Comparison of ENCODE assay signal across 8 cellular contexts in the genomic region with DNA sequence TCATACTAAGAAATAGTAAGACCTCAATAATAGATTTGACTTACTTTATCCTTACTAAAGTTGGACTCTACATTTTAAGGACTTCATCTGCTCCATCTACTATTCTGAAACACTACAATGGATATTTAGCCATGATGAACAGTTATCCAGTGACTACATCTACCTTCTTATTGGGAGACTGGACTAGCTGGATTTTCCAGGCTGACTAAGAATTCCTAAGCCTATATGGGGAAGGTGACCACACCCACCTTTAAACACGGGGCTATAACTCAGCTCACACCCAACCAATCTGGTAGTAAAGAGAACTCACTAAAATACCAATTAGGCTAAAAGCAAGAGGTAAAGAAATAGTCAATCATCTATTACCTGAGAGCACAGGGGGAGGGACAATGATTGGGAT.
"Had no signal": no experiment of that assay in that cellular context is flagged by ENCODE, and none has a peak within 500 bp of the region (broad histone marks: within the 10 kb centered on the region; RNA-seq: fewer than 3 reads in every experiment).

No MANE protein-coding gene starts in this region.

- H3K4me3 ChIP-seq: GM12878 had no signal

- ATAC-seq: GM12878 had no signal

- FAIRE-seq: G401.6, GM12878, GM12891, GM12892, GM18507, GM19239 had no signal

- DNase-seq: GDM1, GF-D8 had no signal
